Comparison of ENCODE assay signal across 2 cellular contexts in genomic region chr19:23134211-23134610, GRCh38. TPM values are rescaled to one million over a fixed set of nuclear protein-coding genes. Genes with fewer than 3 reads are reported as not detected.
"Had no signal": no experiment of that assay in that cellular context is flagged by ENCODE, and none has a peak within 500 bp of the region (broad histone marks: within the 10 kb centered on the region; RNA-seq: fewer than 3 reads in every experiment).

No MANE protein-coding gene starts in this region.

RNA-seq across cellular contexts. Expression of gene ZNF730, which starts 17.4 kb away (rescaled TPM):
- total RNA-seq: ascending aorta, body of pancreas had no signal
